Comparison of ENCODE assay signal across 20 cellular contexts in genomic region chr15:42338500-42338899, GRCh38.
"Had no signal": no experiment of that assay in that cellular context is flagged by ENCODE, and none has a peak within 500 bp of the region (broad histone marks: within the 10 kb centered on the region; RNA-seq: fewer than 3 reads in every experiment).

No MANE protein-coding gene starts in this region.

- H3K27ac Mint-ChIP-seq: activated naive CD4-positive, alpha-beta T cell treated with anti-CD3 and anti-CD28 coated beads, Interleukin-2, amount 50 U/mL, for 72 hours; dendritic cell treated with granulocyte-macrophage colony-stimulating factor and Interleukin-4, amounts not matched to agents 40 ng/mL and 50 ng/mL, for 4 days; stimulated activated naive CD8-positive, alpha-beta T cell treated with anti-CD3 and anti-CD28 coated beads, Interleukin-15, Interleukin-2, amounts not matched to agents 100 ng/mL and 50 ng/mL, for 24 hours had no signal

- H3K27ac ChIP-seq: adrenal gland, tibial nerve, VCaP had no signal

- ATAC-seq: activated naive CD4-positive, alpha-beta T cell treated with anti-CD3 and anti-CD28 coated beads, Interleukin-2, amount 50 U/mL, for 72 hours; mucosa of descending colon; naive thymus-derived CD8-positive, alpha-beta T cell had no signal

- DNase-seq: activated CD4-positive, alpha-beta T cell treated with anti-CD3 and anti-CD28 coated beads for 1 hour; activated gamma-delta T cell; adrenal gland; effector memory CD4-positive, alpha-beta T cell; hippocampal formation; islet precursor cell; mucosa of descending colon; naive thymus-derived CD8-positive, alpha-beta T cell; posterior cingulate gyrus; retina; stimulated activated CD4-positive, alpha-beta T cell treated with anti-CD3 and anti-CD28 coated beads, Interleukin-15, amount 100 ng/mL, for 24 hours; stimulated activated CD4-positive, alpha-beta T cell treated with anti-CD3 and anti-CD28 coated beads, Interleukin-2, amount 100 ng/mL, for 48 hours; T-helper 1 cell; T-helper 9 cell had no signal

- H3K4me3 ChIP-seq: adrenal gland, mucosa of descending colon, skin epidermis, tibial nerve had no signal

- H3K27me3 Mint-ChIP-seq: dendritic cell treated with granulocyte-macrophage colony-stimulating factor and Interleukin-4, amounts not matched to agents 40 ng/mL and 50 ng/mL, for 4 days; naive thymus-derived CD8-positive, alpha-beta T cell; stimulated activated naive CD8-positive, alpha-beta T cell treated with anti-CD3 and anti-CD28 coated beads, Interleukin-15, Interleukin-2, amounts not matched to agents 100 ng/mL and 50 ng/mL, for 24 hours had no signal

- H3K4me3 Mint-ChIP-seq: dendritic cell treated with granulocyte-macrophage colony-stimulating factor and Interleukin-4, amounts not matched to agents 40 ng/mL and 50 ng/mL, for 4 days; naive thymus-derived CD8-positive, alpha-beta T cell; stimulated activated naive CD8-positive, alpha-beta T cell treated with anti-CD3 and anti-CD28 coated beads, Interleukin-15, Interleukin-2, amounts not matched to agents 100 ng/mL and 50 ng/mL, for 24 hours had no signal

- H3K27me3 ChIP-seq: adrenal gland, tibial nerve had no signal

- H3K4me1 ChIP-seq: adrenal gland, tibial nerve had no signal
